Comparison of ENCODE assay signal across 9 cellular contexts in genomic region chr3:134328147-134328591, GRCh38. TPM values are rescaled to one million over a fixed set of nuclear protein-coding genes. Genes with fewer than 3 reads are reported as not detected.
A peak's percentile ranks its signal among the peaks of the same experiment; 100 is the strongest.
DNase-seq lines count a peak whose midpoint lies in the region; ATAC-seq, FAIRE-seq and TF ChIP-seq lines count a peak whose summit lies in the region.
"Had no signal": no experiment of that assay in that cellular context is flagged by ENCODE, and none has a peak within 500 bp of the region (broad histone marks: within the 10 kb centered on the region; RNA-seq: fewer than 3 reads in every experiment).

No MANE protein-coding gene starts in this region.

- ATAC-seq in HG02840 (IDR thresholded peaks at IDR 0.05; ENCODE audit: low FRiP score, unreplicated experiment) (no peak), left colon (no peak), HG03135 (IDR thresholded peaks at IDR 0.05; ENCODE audit: unreplicated experiment) (no peak)

- WGBS in SK-N-SH (ENCODE audit: low lambda C conversion rate): 17% methylated on average over 6 of the region's 6 CpGs
- WGBS in stomach, 5 donors: 69 to 87% (median 81%) methylated on average over 4 to 6 of the region's 6 CpGs

- TF ChIP-seq POLR2A in H54 (IDR thresholded peaks at IDR 0.05; ENCODE audit: low read depth, low read length) (no peak), stomach (IDR thresholded peaks at IDR 0.05) (no peak)

- peak overlapping the region; percentile 87 for H3K9ac ChIP-seq in SK-N-SH

- H4K20me1 ChIP-seq in SK-N-SH (ENCODE audit: insufficient read depth): no peaks in the 10 kb centered on the region

- peak overlapping the region; percentile 76; the same call in 1 of the 2 replicates for H3K4me2 ChIP-seq in SK-N-SH

- intact Hi-C loops in stomach (cut with DNase I; ENCODE audit: low total_unique reads) (no loop called here), left colon (cut with DNase I, micrococcal nuclease) (no loop called here)

- TF ChIP-seq EP300 in SK-N-SH (IDR thresholded peaks at IDR 0.05; ENCODE audit: borderline replicate concordance in 1 of 2, low read depth in 1 of 2, low read length in 1 of 2) (peak in 1 of 2 experiments; percentile 77; a peak in 1 of 4 replicates), stomach (IDR thresholded peaks at IDR 0.05) (no peak)

- no peaks in the 10 kb centered on the region for H3K9me2 ChIP-seq in SK-N-SH

- peak; percentile 15 for FAIRE-seq in H54 (lab: Jason Lieb, UNC)

- H3K9me3 ChIP-seq in SK-N-SH: no peaks in the 10 kb centered on the region
- no peaks in the 10 kb centered on the region for H3K9me3 ChIP-seq in stomach

- POLR2A ChIA-PET in SK-N-SH (lab: Yijun Ruan, JAX): no interaction called here

- CTCF ChIA-PET in SK-N-SH (lab: Yijun Ruan, JAX): interaction anchor here (0.6 to 1.5 kb wide), 3 partner anchors 20 to 765 kb away, joined by 3 to 4 read pairs (median 3); no protein-coding TSS in a partner anchor

- H3K4me1 ChIP-seq in SK-N-SH (ENCODE audit: control insufficient read depth in 1 of 2, insufficient read depth in 2 of 2, low read depth in 1 of 2, low read length in 1 of 2): peaks cover 5 to 78% of the 10 kb centered on the region in 2 experiments
- peaks cover 30 to 71% (median 46%) of the 10 kb centered on the region in 4 donors for H3K4me1 ChIP-seq in stomach

- no peak for TF ChIP-seq RAD21 in SK-N-SH (IDR thresholded peaks at IDR 0.05; ENCODE audit: low read length)

- no peaks in the 10 kb centered on the region for H3K36me3 ChIP-seq in SK-N-SH (replicated peaks in 1 of 2; ENCODE audit: control insufficient read depth in 1 of 2, insufficient read depth in 2 of 2, low read length in 1 of 2)
- H3K36me3 ChIP-seq in stomach: no peaks in the 10 kb centered on the region

- H3K27ac ChIP-seq in SK-N-SH (ENCODE audit: low read depth in 2 of 2, low read length in 1 of 2): peak overlapping the region; percentile 85 to 99; a peak in 3 of 4 replicates
- peak overlapping the region in 3 of 5 donors; percentile 42 to 75 (median 56) for H3K27ac ChIP-seq in stomach

- H2AFZ ChIP-seq in SK-N-SH (ENCODE audit: low read depth): no peak overlapping the region

- DNase-seq in H54 (ENCODE audit: insufficient read length, low spot score) (no peak), SK-N-SH (no peak), fibroblast of the conjunctiva (ENCODE audit: low read depth) (peak; percentile 77), stomach (no peak), left colon (no peak)
- DNase-seq in activated naive CD4-positive, alpha-beta T cell treated with Interleukin-2 at 50 U/mL for 16 hours: no peak
- DNase-seq: naive B cell had no signal

- H3K27me3 ChIP-seq in SK-N-SH (ENCODE audit: insufficient read depth) (no peaks in the 10 kb centered on the region), stomach (no peaks in the 10 kb centered on the region)

- H3K79me2 ChIP-seq in SK-N-SH (ENCODE audit: insufficient read depth): no peaks in the 10 kb centered on the region

- peaks cover 65% of the 10 kb centered on the region for H3F3A ChIP-seq in SK-N-SH (replicated peaks; ENCODE audit: insufficient read depth)

- TF ChIP-seq CTCF in SK-N-SH (IDR thresholded peaks at IDR 0.05) (no peak), stomach (IDR thresholded peaks at IDR 0.05) (no peak)

- H3K4me3 ChIP-seq in SK-N-SH (ENCODE audit: low read depth in 2 of 2, low read length in 1 of 2) (0 out of 4 replicates have a peak overlapping the region, but pooled peaks of 1 of the 2 experiments have one; percentile 10), stomach (no peak overlapping the region)

TF ChIP-seq in SK-N-SH, 30 proteins besides CTCF, POLR2A, EP300 and RAD21:
- TF ChIP-seq POLR2AphosphoS5 (IDR thresholded peaks at IDR 0.05; ENCODE audit: low read depth, low read length): peak; percentile 70; the same call in 1 of the 2 replicates
- peak; percentile 70 for TF ChIP-seq NFIC (IDR thresholded peaks at IDR 0.05; ENCODE audit: borderline replicate concordance)
- no peak for TF ChIP-seq RCOR1 (IDR thresholded peaks at IDR 0.05; ENCODE audit: low read length)
- TF ChIP-seq TAF1 (IDR thresholded peaks at IDR 0.05; ENCODE audit: borderline replicate concordance, low read depth, low read length): peak; percentile 39; the same call in 1 of the 2 replicates
- peak; percentile 90 for TF ChIP-seq JUND (IDR thresholded peaks at IDR 0.05)
- TF ChIP-seq FOSL2 (IDR thresholded peaks at IDR 0.05; ENCODE audit: borderline replicate concordance, low read depth): peak; percentile 92
- peak; percentile 81 for TF ChIP-seq TCF12 (IDR thresholded peaks at IDR 0.05)
- TF ChIP-seq CHD2 (IDR thresholded peaks at IDR 0.05; ENCODE audit: low read length, partially characterized antibody): no peak
- TF ChIP-seq IRF3 (IDR thresholded peaks at IDR 0.05; ENCODE audit: low read depth, low read length): no peak
- 0 out of 2 replicates have a peak, but pooled peaks have one; percentile 25 for TF ChIP-seq RXRA (IDR thresholded peaks at IDR 0.05; ENCODE audit: borderline replicate concordance, low read depth)
- peak; percentile 51; the same call in 1 of the 2 replicates for TF ChIP-seq REST (IDR thresholded peaks at IDR 0.05; ENCODE audit: low read depth, low read length)
- no peak for TF ChIP-seq YY1 (IDR thresholded peaks at IDR 0.05; ENCODE audit: low read depth)
- peak; percentile 65; the same call in 1 of the 2 replicates for TF ChIP-seq SIN3A (IDR thresholded peaks at IDR 0.05; ENCODE audit: borderline replicate concordance, low read depth, low read length)
- TF ChIP-seq TEAD4 (IDR thresholded peaks at IDR 0.05; ENCODE audit: borderline replicate concordance, insufficient read depth): peak; percentile 80; the same call in 1 of the 2 replicates
- TF ChIP-seq MAX (IDR thresholded peaks at IDR 0.05; ENCODE audit: low read depth): peak; percentile 48; the same call in 1 of the 2 replicates
- TF ChIP-seq PBX3 (IDR thresholded peaks at IDR 0.05): peak; percentile 51
- TF ChIP-seq MEF2A (IDR thresholded peaks at IDR 0.05; ENCODE audit: borderline replicate concordance, low read depth): no peak

RNA-seq across cellular contexts. Expression of gene AMOTL2, which starts 46.1 kb away (rescaled TPM):
- 163 and 185 TPM in 2 replicates for polyA plus RNA-seq in SK-N-SH (2012; rRNA removed)
- 91.0 and 115 TPM in 2 replicates for polyA plus RNA-seq in SK-N-SH (2012; cell fraction: cytosol; rRNA removed)
- polyA plus RNA-seq in SK-N-SH (2012; cell fraction: nucleus; rRNA removed): 312 and 373 TPM in 2 replicates
- 100 to 1,000 TPM in 1 of 5 donors, 10 to 100 TPM in 4; 29.3 to 782 (median 54.9) TPM for total RNA-seq in stomach
- polyA plus RNA-seq in stomach: 10 to 100 TPM; 10.6 to 16.6 (median 13.8) TPM
- total RNA-seq in left colon: 10 to 100 TPM; 17.6 to 18.7 TPM
